ENCODE assay signal across 24 cellular contexts in genomic region chr3:35927441-35927840, GRCh38.
"Had no signal": no experiment of that assay in that cellular context is flagged by ENCODE, and none has a peak within 500 bp of the region (broad histone marks: within the 10 kb centered on the region; RNA-seq: fewer than 3 reads in every experiment).

No MANE protein-coding gene starts in this region.

- DNase-seq: effector CD8-positive, alpha-beta T cell; endodermal cell; foreskin fibroblast; gastrocnemius medialis; left ventricle myocardium superior; lower lobe of right lung; naive thymus-derived CD8-positive, alpha-beta T cell; nephron progenitor cell; pancreas; stimulated activated CD4-positive, alpha-beta T cell treated with anti-CD3 and anti-CD28 coated beads, Interleukin-12 subunit alpha, Interleukin-12 subunit beta, amount 100 ng/mL, for 4 hours; stimulated activated CD4-positive, alpha-beta T cell treated with anti-CD3 and anti-CD28 coated beads, Interleukin-1b, Interleukin-23, amount 100 ng/mL, for 48 hours; stimulated activated CD4-positive, alpha-beta T cell treated with anti-CD3 and anti-CD28 coated beads, Interleukin-4, amount 100 ng/mL, for 1 hour; stimulated activated CD8-positive, alpha-beta memory T cell treated with anti-CD3 and anti-CD28 coated beads, Interleukin-4, amount 100 ng/mL, for 48 hours; stimulated activated naive CD4-positive, alpha-beta T cell; stimulated activated naive CD8-positive, alpha-beta T cell treated with anti-CD3 and anti-CD28 coated beads, Interleukin-15, amount 100 ng/mL, for 72 hours; testis; tibial artery had no signal

- H3K27me3 Mint-ChIP-seq: naive thymus-derived CD8-positive, alpha-beta T cell; progenitor cell of endocrine pancreas; stimulated activated naive CD8-positive, alpha-beta T cell treated with anti-CD3 and anti-CD28 coated beads, Interleukin-15, amount 100 ng/mL, for 72 hours; type B pancreatic cell had no signal

- ATAC-seq: esophagus mucosa; gastrocnemius medialis; left ventricle myocardium superior; lower lobe of right lung; naive thymus-derived CD8-positive, alpha-beta T cell; pancreas; sciatic nerve; stimulated activated naive CD8-positive, alpha-beta T cell treated with anti-CD3 and anti-CD28 coated beads, Interleukin-15, amount 100 ng/mL, for 72 hours had no signal

- H3K9me3 Mint-ChIP-seq: stimulated activated naive CD8-positive, alpha-beta T cell treated with anti-CD3 and anti-CD28 coated beads, Interleukin-15, amount 100 ng/mL, for 72 hours; type B pancreatic cell had no signal

- H3K27ac ChIP-seq: epithelial cell of prostate, gastrocnemius medialis, lower lobe of right lung, neutrophil, pancreas, right atrium auricular region, testis, tibial artery had no signal

- H3K4me1 Mint-ChIP-seq: endodermal cell; naive thymus-derived CD8-positive, alpha-beta T cell; nephron progenitor cell; stimulated activated naive CD8-positive, alpha-beta T cell treated with anti-CD3 and anti-CD28 coated beads, Interleukin-15, amount 100 ng/mL, for 72 hours had no signal

- H3K36me3 Mint-ChIP-seq: naive thymus-derived CD8-positive, alpha-beta T cell; type B pancreatic cell had no signal

- H3K27ac Mint-ChIP-seq: endodermal cell; naive thymus-derived CD8-positive, alpha-beta T cell; nephron progenitor cell; progenitor cell of endocrine pancreas; stimulated activated naive CD8-positive, alpha-beta T cell treated with anti-CD3 and anti-CD28 coated beads, Interleukin-15, amount 100 ng/mL, for 72 hours; type B pancreatic cell had no signal

- H3K4me3 Mint-ChIP-seq: endodermal cell; naive thymus-derived CD8-positive, alpha-beta T cell; nephron progenitor cell; stimulated activated naive CD8-positive, alpha-beta T cell treated with anti-CD3 and anti-CD28 coated beads, Interleukin-15, amount 100 ng/mL, for 72 hours; type B pancreatic cell had no signal
